ENCODE assay signal across 17 cellular contexts in the genomic region with DNA sequence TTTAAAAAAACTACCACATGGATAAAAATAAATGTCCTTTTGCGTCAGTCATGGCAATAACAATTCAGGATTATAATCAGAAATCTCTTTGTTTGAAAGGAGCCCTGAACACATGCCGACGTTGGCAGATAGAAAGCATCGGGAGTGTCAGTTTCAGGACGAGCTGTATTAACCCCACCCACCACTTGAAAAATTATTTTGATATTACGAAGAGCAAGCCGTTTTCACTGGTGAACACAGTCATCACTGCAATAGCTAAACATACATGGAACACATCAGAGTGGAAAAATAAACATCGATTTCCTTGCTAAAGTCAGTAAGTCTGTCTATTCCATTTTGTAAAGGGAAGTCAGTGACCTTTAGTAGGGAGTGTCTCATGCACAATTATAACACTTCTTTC.
"Had no signal": no experiment of that assay in that cellular context is flagged by ENCODE, and none has a peak within 500 bp of the region (broad histone marks: within the 10 kb centered on the region; RNA-seq: fewer than 3 reads in every experiment).

No MANE protein-coding gene starts in this region.

- H3K36me3 ChIP-seq: colonic mucosa, gastrocnemius medialis, prostate gland, stomach, tibial artery, vagina had no signal

- H3K9me3 ChIP-seq: colonic mucosa, gastrocnemius medialis, mucosa of descending colon, prostate gland, stomach, tibial artery, vagina had no signal

- H3K4me1 ChIP-seq: colonic mucosa, gastrocnemius medialis, prostate gland, stomach had no signal

- ATAC-seq: mucosa of descending colon, natural killer cell had no signal

- H3K4me3 ChIP-seq: colonic mucosa, gastrocnemius medialis, lung, mucosa of descending colon, prostate gland, stomach, vagina had no signal

- H3K27ac ChIP-seq: colonic mucosa, gastrocnemius medialis, prostate gland, stomach, tibial artery, vagina had no signal

- H3K27me3 ChIP-seq: colonic mucosa, gastrocnemius medialis, stomach, tibial artery, vagina had no signal

- DNase-seq: activated CD4-positive, alpha-beta T cell treated with anti-CD3 and anti-CD28 coated beads, Interleukin-2, amount 50 U/mL, for 1 hour; activated effector memory CD4-positive, alpha-beta T cell treated with Interleukin-2 at 50 U/mL for 16 hours; activated T-cell treated with anti-CD3 and anti-CD28 coated beads, Interleukin-2, amount 50 U/mL, for 24 hours; colonic mucosa; effector CD4-positive, alpha-beta T cell; gastrocnemius medialis; hippocampal formation; mucosa of descending colon; natural killer cell; occipital lobe; stimulated activated CD4-positive, alpha-beta T cell treated with anti-CD3 and anti-CD28 coated beads, Interleukin-15, amount 100 ng/mL, for 24 hours; stimulated activated CD4-positive, alpha-beta T cell treated with anti-CD3 and anti-CD28 coated beads, Interleukin-4, amount 100 ng/mL, for 24 hours; stomach; tibial artery had no signal
